ENCODE assay signal across 9 cellular contexts in genomic region chr1:16162163-16162822, GRCh38. TPM values are rescaled to one million over a fixed set of nuclear protein-coding genes. Genes with fewer than 3 reads are reported as not detected.
DNase-seq lines count a peak whose midpoint lies in the region; ATAC-seq, FAIRE-seq and TF ChIP-seq lines count a peak whose summit lies in the region.
"Had no signal": no experiment of that assay in that cellular context is flagged by ENCODE, and none has a peak within 500 bp of the region (broad histone marks: within the 10 kb centered on the region; RNA-seq: fewer than 3 reads in every experiment).

No MANE protein-coding gene starts in this region.

- POLR2A ChIA-PET in H1 (lab: Charles Lee; ENCODE audit: partially characterized antibody), result interaction anchor here (0.7 to 9.1 kb wide), 11 partner anchors 9 to 78 kb away, joined by 3 to 104 read pairs (median 3); partner anchors contain the start of gene EPHA2

- DNase-seq in H9, result peak; percentile 89
- peak; percentile 59 to 69 for DNase-seq in activated CD4-positive, alpha-beta T cell treated with anti-CD3 and anti-CD28 coated beads, Interleukin-2, amount 50 U/mL, for 48 hours
- DNase-seq in H1 (ENCODE audit: low read depth in 1 of 2, low spot score in 2 of 2), result peak; percentile 64 to 87
- peak; percentile 54 to 73 for DNase-seq in stimulated activated CD4-positive, alpha-beta T cell treated with anti-CD3 and anti-CD28 coated beads, Interleukin-2, amount 100 ng/mL, for 24 hours
- DNase-seq in GM13976 (ENCODE audit: low spot score), result no peak
- DNase-seq in NCI-H187 (lab: John Stamatoyannopoulos, UW), result no peak
- DNase-seq: Calu3 had no signal

- H4K8ac ChIP-seq in H9 (replicated peaks; ENCODE audit: insufficient read length, low read depth, low read length), result no peak overlapping the region
- no peak overlapping the region; the same call in 1 of the 2 replicates for H4K8ac ChIP-seq in H1 (ENCODE audit: extremely low read depth, insufficient read depth, low read length)

- no CpG with 5 or more reads among the region's 32 CpGs for WGBS in H9 (ENCODE audit: extremely low coverage, insufficient read length, low lambda C conversion rate)
- 15% methylated on average over 32 of the region's 32 CpGs; no CpG with 5 or more reads in 1 of the 2 experiments for WGBS in H1 (ENCODE audit: extremely low coverage in 1 of 2, insufficient coverage in 1 of 2, insufficient read length in 1 of 2, insufficient replicate concordance in 2 of 2, low coverage in 1 of 2, low lambda C conversion rate in 2 of 2, missing lambda C conversion rate in 1 of 2), 2 experiments

- no peak for TF ChIP-seq RAD21 in H1 (IDR thresholded peaks at IDR 0.05 in 1 of 2, conservative IDR thresholded peaks at IDR 0.05 in 1 of 2; ENCODE audit: low read depth in 2 of 2, low read length in 2 of 2)

- H3K27me3 Mint-ChIP-seq in H9 (ENCODE audit: low read depth), result peaks cover 27% of the 10 kb centered on the region

- H2BK12ac ChIP-seq in H9 (ENCODE audit: insufficient read length, low read depth, low read length) (no peak overlapping the region), H1 (ENCODE audit: low read depth, low read length) (peak overlapping the region; percentile 90; the same call in 1 of the 2 replicates)

- H3K18ac ChIP-seq in H9 (ENCODE audit: insufficient read length, low read depth, low read length) (no peak overlapping the region), H1 (ENCODE audit: extremely low read depth, low read length) (peak overlapping the region; percentile 93)

- ATAC-seq in HG02588 (IDR thresholded peaks at IDR 0.05; ENCODE audit: unreplicated experiment) (no peak), HG03196 (IDR thresholded peaks at IDR 0.05; ENCODE audit: unreplicated experiment) (no peak)

- H3K9me3 ChIP-seq in H9 (ENCODE audit: control insufficient read depth, low read depth, low read length) (no peaks in the 10 kb centered on the region), H1 (ENCODE audit: insufficient read depth in 2 of 2, low read depth in 1 of 2, low read length in 1 of 2) (no peaks in the 10 kb centered on the region)

- peaks cover 4% of the 10 kb centered on the region for H3K4me1 ChIP-seq in H9 (ENCODE audit: insufficient read depth, low read length)
- H3K4me1 ChIP-seq in H1 (replicated peaks in 1 of 4; ENCODE audit: control insufficient read depth in 3 of 4, insufficient read depth in 4 of 4, low read length in 3 of 4), result peaks cover 3 to 16% (median 7%) of the 10 kb centered on the region in 4 experiments

- no peak overlapping the region for H2AFZ ChIP-seq in H9 (ENCODE audit: low read length)
- H2AFZ ChIP-seq in H1 (ENCODE audit: low read length), result no peak overlapping the region

- H4K5ac ChIP-seq in H9 (ENCODE audit: insufficient read length, low read depth, low read length) (no peak overlapping the region), H1 (ENCODE audit: insufficient read length, low read depth, low read length) (no peak overlapping the region)

- no peak overlapping the region for H3T11ph ChIP-seq in H9 (ENCODE audit: low read length)

- H3K27ac ChIP-seq in H9 (ENCODE audit: insufficient read length, low read depth, low read length), result no peak overlapping the region
- no peak overlapping the region for H3K27ac ChIP-seq in H1 (ENCODE audit: low read depth, low read length)

- H4K91ac ChIP-seq in H9 (ENCODE audit: insufficient read length, low read depth, low read length) (no peak overlapping the region), H1 (replicated peaks; ENCODE audit: insufficient read length, low read length) (peak overlapping the region; percentile 73)

- H3K14ac ChIP-seq in H9 (ENCODE audit: insufficient read depth, low read length) (no peak overlapping the region), H1 (ENCODE audit: insufficient read length) (no peak overlapping the region)

- TF ChIP-seq CTCF in H9 (conservative IDR thresholded peaks at IDR 0.05), result no peak
- no peak for TF ChIP-seq CTCF in H1 (IDR thresholded peaks at IDR 0.05; ENCODE audit: control extremely low read depth in 1 of 3, insufficient read depth in 1 of 3, low read depth in 1 of 3, low read length in 3 of 3)
- TF ChIP-seq CTCF in GM13976 (IDR thresholded peaks at IDR 0.05; ENCODE audit: borderline replicate concordance, control extremely low read depth, extremely low read depth, insufficient read depth, missing control alignments), result no peak

- no peaks in the 10 kb centered on the region for H3K36me3 ChIP-seq in H1 (ENCODE audit: control insufficient read depth in 2 of 4, insufficient read depth in 4 of 4, low read length in 3 of 4)

- no peaks in the 10 kb centered on the region for H3K36me3 Mint-ChIP-seq in H9 (ENCODE audit: insufficient read depth in 1 of 3, low read depth in 3 of 3)

- H3K56ac ChIP-seq in H9 (ENCODE audit: insufficient read length, low read depth, low read length) (no peak overlapping the region), H1 (replicated peaks; ENCODE audit: insufficient read length, low read depth, low read length) (peak overlapping the region; percentile 54)

- H2AK5ac ChIP-seq in H9 (ENCODE audit: insufficient read length, low read length), result no peak overlapping the region
- no peak overlapping the region for H2AK5ac ChIP-seq in H1 (ENCODE audit: low read depth, low read length)

- H3K9ac ChIP-seq in H9 (ENCODE audit: extremely low read depth, insufficient read length, low read length), result no peak overlapping the region
- H3K9ac ChIP-seq in H1 (replicated peaks in 1 of 4; ENCODE audit: extremely low read depth in 1 of 4, low read depth in 3 of 4, low read length in 3 of 4), result no peak overlapping the region; a peak in 1 of 7 replicates

- peak overlapping the region in 3 of 4 experiments; percentile 25 to 53 (median 42); a peak in 5 of 8 replicates for H3K4me3 ChIP-seq in H1 (ENCODE audit: extremely low read depth in 1 of 4, insufficient read depth in 2 of 4, low read depth in 3 of 4, low read length in 4 of 4)

- FAIRE-seq in H1 (lab: Jason Lieb, UNC), result no peak

- H3K23ac ChIP-seq in H9 (ENCODE audit: insufficient read length, low read depth, low read length) (no peak overlapping the region), H1 (ENCODE audit: insufficient read length) (no peak overlapping the region)

- H3K23me2 ChIP-seq in H9 (ENCODE audit: insufficient read length, low read depth, low read length, poor library complexity, severe bottlenecking) (no peaks in the 10 kb centered on the region), H1 (ENCODE audit: low read depth, low read length) (peaks cover 6% of the 10 kb centered on the region; the same call in 1 of the 2 replicates)

- peak overlapping the region in 1 of 3 experiments; percentile 60; a peak in 1 of 7 replicates for H3K27ac Mint-ChIP-seq in H9

- TF ChIP-seq EP300 in H1 (IDR thresholded peaks at IDR 0.05; ENCODE audit: borderline replicate concordance in 1 of 2, low read depth in 2 of 2, low read length in 2 of 2), result no peak

- no peak for TF ChIP-seq POLR2A in H1 (IDR thresholded peaks at IDR 0.05; ENCODE audit: control extremely low read depth in 1 of 2, low read depth in 2 of 2, low read length in 2 of 2)

- in situ Hi-C loops in GM13976 (cut with MboI; ENCODE audit: low sequenced_read_pairs, unreplicated experiment), result no loop called here

- H3K4me1 Mint-ChIP-seq in H9, result peaks cover 36 to 44% of the 10 kb centered on the region in 2 experiments

- H3K79me1 ChIP-seq in H9 (ENCODE audit: insufficient read depth, low read depth, low read length, poor library complexity, severe bottlenecking) (no peaks in the 10 kb centered on the region), H1 (ENCODE audit: low read depth, low read length) (no peaks in the 10 kb centered on the region)

- H2BK15ac ChIP-seq in H9 (ENCODE audit: low read depth, low read length), result no peak overlapping the region
- H2BK15ac ChIP-seq in H1 (ENCODE audit: low read length), result peak overlapping the region; percentile 95; the same call in 1 of the 2 replicates

- H2BK5ac ChIP-seq in H9 (ENCODE audit: insufficient read length, low read length), result no peak overlapping the region
- peak overlapping the region; percentile 60; the same call in 1 of the 2 replicates for H2BK5ac ChIP-seq in H1 (ENCODE audit: low read depth, low read length)

- H3K4ac ChIP-seq in H9 (ENCODE audit: low read depth, low read length) (no peak overlapping the region), H1 (replicated peaks; ENCODE audit: insufficient read length, low read depth, low read length) (peak overlapping the region; percentile 65)

- H3K27me3 ChIP-seq in H9 (ENCODE audit: insufficient read depth, low read length), result no peaks in the 10 kb centered on the region; the same call in 1 of the 2 replicates
- H3K27me3 ChIP-seq in H1 (replicated peaks in 1 of 4; ENCODE audit: control insufficient read depth in 3 of 4, extremely low read depth in 1 of 4, insufficient read depth in 3 of 4, low read length in 3 of 4), result peaks cover 0 to 3% (median 1%) of the 10 kb centered on the region in 4 experiments; a peak in 1 of 7 replicates

- H3K4me2 ChIP-seq in H9 (ENCODE audit: insufficient read depth, insufficient read length, low read length) (peak overlapping the region; percentile 15), H1 (ENCODE audit: insufficient read depth in 1 of 2, low read depth in 2 of 2, low read length in 2 of 2) (peak overlapping the region; percentile 64 to 80)

- H3K9me3 Mint-ChIP-seq in H9, result no peaks in the 10 kb centered on the region

- H2BK20ac ChIP-seq in H9 (ENCODE audit: low read depth, low read length, poor library complexity, severe bottlenecking) (no peak overlapping the region), H1 (ENCODE audit: low read length) (no peak overlapping the region)

- CTCF ChIA-PET in H1 (lab: Charles Lee; ENCODE audit: partially characterized antibody), result interaction anchor here (0.9 to 6.8 kb wide), 8 partner anchors 9 to 82 kb away, joined by 3 to 70 read pairs (median 3); partner anchors contain the start of gene EPHA2

- H4K20me1 ChIP-seq in H9 (ENCODE audit: control insufficient read depth, insufficient read depth, insufficient read length) (no peaks in the 10 kb centered on the region), H1 (replicated peaks in 1 of 2; ENCODE audit: control insufficient read depth in 1 of 2, insufficient read depth in 2 of 2, low read length in 2 of 2) (no peaks in the 10 kb centered on the region)

- no peaks in the 10 kb centered on the region for H3K79me2 ChIP-seq in H9 (ENCODE audit: insufficient read depth, low read length)
- H3K79me2 ChIP-seq in H1 (ENCODE audit: control insufficient read depth in 1 of 2, insufficient read depth in 2 of 2, low read length in 2 of 2), result no peaks in the 10 kb centered on the region

- no peak overlapping the region for H2BK120ac ChIP-seq in H9 (ENCODE audit: low read depth, low read length, poor library complexity, severe bottlenecking)
- peak overlapping the region; percentile 69 for H2BK120ac ChIP-seq in H1 (replicated peaks; ENCODE audit: low read depth, low read length)

- peak overlapping the region; percentile 40 to 77 for H3K4me3 Mint-ChIP-seq in H9

RNA-seq across cellular contexts. Expression of gene EPHA2, which starts 6.4 kb away (rescaled TPM):
- 32.8 and 33.1 TPM in 2 replicates for total RNA-seq in H9 (2021)
- 28.4 and 33.6 TPM in 2 replicates for total RNA-seq in H1 (2021; fragmentation: NEBNext Ultra II Directional; extraction: Animal tissue kit (Norgen Biotek cat#: 25700))
- polyA plus RNA-seq in H1 (2011; rRNA removed), result 26.8 and 42.2 TPM in 2 replicates
- polyA plus RNA-seq in H1 (2011; cell fraction: cytosol; rRNA removed), result 24.2 TPM
- 69.5 TPM for polyA plus RNA-seq in H1 (2011; cell fraction: nucleus; rRNA removed)
- polyA plus RNA-seq in H1 (2012, experiment 1 of 2), result 23.3 to 29.4 TPM (median 24.9 TPM) in 4 replicates
- 28.9 TPM for polyA plus RNA-seq in H1 (2012, experiment 2 of 2)
- polyA plus RNA-seq in H1 (2013, experiment 1 of 2), result 33.8 TPM
- 33.1 TPM for polyA plus RNA-seq in H1 (2013, experiment 2 of 2)
- 44.2 and 53.8 TPM in 2 replicates for polyA minus RNA-seq in H1 (2011; rRNA and poly(A)+ RNA removed)
- polyA minus RNA-seq in H1 (2011; cell fraction: cytosol; rRNA and poly(A)+ RNA removed), result 30.1 TPM
- 34.1 TPM for polyA minus RNA-seq in H1 (2011; cell fraction: nucleus; rRNA and poly(A)+ RNA removed)

RNA-seq across cellular contexts. Expression of gene ARHGEF19, which starts 50.2 kb away (rescaled TPM):
- total RNA-seq in H9 (2021), result 18.5 and 21.1 TPM in 2 replicates
- total RNA-seq in H1 (2021; fragmentation: NEBNext Ultra II Directional; extraction: Animal tissue kit (Norgen Biotek cat#: 25700)), result 51.9 and 56.4 TPM in 2 replicates
- polyA plus RNA-seq in H1 (2011; rRNA removed), result 47.5 and 69.2 TPM in 2 replicates
- polyA plus RNA-seq in H1 (2011; cell fraction: cytosol; rRNA removed), result 55.0 TPM
- 157 TPM for polyA plus RNA-seq in H1 (2011; cell fraction: nucleus; rRNA removed)
- 42.8 to 57.1 TPM (median 54.3 TPM) in 4 replicates for polyA plus RNA-seq in H1 (2012, experiment 1 of 2)
- polyA plus RNA-seq in H1 (2012, experiment 2 of 2), result 45.5 TPM
- polyA plus RNA-seq in H1 (2013, experiment 1 of 2), result 32.6 TPM
- polyA plus RNA-seq in H1 (2013, experiment 2 of 2), result 30.2 TPM
- 27.7 and 32.0 TPM in 2 replicates for polyA minus RNA-seq in H1 (2011; rRNA and poly(A)+ RNA removed)
- 22.2 TPM for polyA minus RNA-seq in H1 (2011; cell fraction: cytosol; rRNA and poly(A)+ RNA removed)
- polyA minus RNA-seq in H1 (2011; cell fraction: nucleus; rRNA and poly(A)+ RNA removed), result 30.7 TPM

Comparison
In these comparisons a context has a peak if more than half of its experiments do, and no peak if none do; other contexts are left out.
1. DNase-seq: peak in H9 (single experiment), activated CD4-positive, alpha-beta T cell treated with anti-CD3 and anti-CD28 coated beads, Interleukin-2, amount 50 U/mL, for 48 hours (2 of 2), H1 (2 of 2) and stimulated activated CD4-positive, alpha-beta T cell treated with anti-CD3 and anti-CD28 coated beads, Interleukin-2, amount 100 ng/mL, for 24 hours (2 of 2); none in GM13976 (single experiment) and NCI-H187 (0 of 2).